In genomic region chr15:44682211-44682610, GRCh38 we compare ENCODE assay signal across 15 cellular contexts. TPM values are rescaled to one million over a fixed set of nuclear protein-coding genes. Genes with fewer than 3 reads are reported as not detected.
DNase-seq lines count a peak whose midpoint lies in the region; ATAC-seq lines count a peak whose summit lies in the region.
"Had no signal": no experiment of that assay in that cellular context is flagged by ENCODE, and none has a peak within 500 bp of the region (broad histone marks: within the 10 kb centered on the region; RNA-seq: fewer than 3 reads in every experiment).

No MANE protein-coding gene starts in this region.

- H3K4me3 Mint-ChIP-seq in activated naive CD4-positive, alpha-beta T cell treated with anti-CD3 and anti-CD28 coated beads for 36 hours: peak overlapping the region; percentile 37
- no peak overlapping the region for H3K4me3 Mint-ChIP-seq in dendritic cell treated with granulocyte-macrophage colony-stimulating factor and Interleukin-4, amounts not matched to agents 40 ng/mL and 50 ng/mL, for 4 days
- peak overlapping the region; percentile 69 to 75 for H3K4me3 Mint-ChIP-seq in stimulated activated naive CD8-positive, alpha-beta T cell treated with anti-CD3 and anti-CD28 coated beads, Interleukin-15, amount 100 ng/mL, for 72 hours

- no peaks in the 10 kb centered on the region for H3K27me3 Mint-ChIP-seq in activated naive CD4-positive, alpha-beta T cell treated with anti-CD3 and anti-CD28 coated beads for 36 hours (ENCODE audit: low read depth)
- peaks cover 4% of the 10 kb centered on the region for H3K27me3 Mint-ChIP-seq in dendritic cell treated with granulocyte-macrophage colony-stimulating factor and Interleukin-4, amounts not matched to agents 40 ng/mL and 50 ng/mL, for 4 days
- no peaks in the 10 kb centered on the region for H3K27me3 Mint-ChIP-seq in stimulated activated naive CD8-positive, alpha-beta T cell treated with anti-CD3 and anti-CD28 coated beads, Interleukin-15, amount 100 ng/mL, for 72 hours

- intact Hi-C loops in activated naive CD4-positive, alpha-beta T cell treated with anti-CD3 and anti-CD28 coated beads for 36 hours (cut with micrococcal nuclease): loop anchor here (2.0 kb wide), 1 partner anchor 15 kb away; no protein-coding TSS in a partner anchor
- intact Hi-C loops in dendritic cell treated with granulocyte-macrophage colony-stimulating factor and Interleukin-4, amounts not matched to agents 40 ng/mL and 50 ng/mL, for 4 days (cut with micrococcal nuclease): no loop called here

- peak overlapping the region; percentile 87 for H3K27ac Mint-ChIP-seq in activated naive CD4-positive, alpha-beta T cell treated with anti-CD3 and anti-CD28 coated beads for 36 hours
- peak overlapping the region; percentile 76 for H3K27ac Mint-ChIP-seq in dendritic cell treated with granulocyte-macrophage colony-stimulating factor and Interleukin-4, amounts not matched to agents 40 ng/mL and 50 ng/mL, for 4 days
- peak overlapping the region; percentile 37 to 92 for H3K27ac Mint-ChIP-seq in stimulated activated naive CD8-positive, alpha-beta T cell treated with anti-CD3 and anti-CD28 coated beads, Interleukin-15, amount 100 ng/mL, for 72 hours

- peaks cover 17% of the 10 kb centered on the region for H3K9me3 Mint-ChIP-seq in activated naive CD4-positive, alpha-beta T cell treated with anti-CD3 and anti-CD28 coated beads for 36 hours
- no peaks in the 10 kb centered on the region for H3K9me3 Mint-ChIP-seq in dendritic cell treated with granulocyte-macrophage colony-stimulating factor and Interleukin-4, amounts not matched to agents 40 ng/mL and 50 ng/mL, for 4 days
- peaks cover 0 to 6% of the 10 kb centered on the region in 2 donors for H3K9me3 Mint-ChIP-seq in stimulated activated naive CD8-positive, alpha-beta T cell treated with anti-CD3 and anti-CD28 coated beads, Interleukin-15, amount 100 ng/mL, for 72 hours

- peaks cover 10% of the 10 kb centered on the region for H3K36me3 Mint-ChIP-seq in activated naive CD4-positive, alpha-beta T cell treated with anti-CD3 and anti-CD28 coated beads for 36 hours (ENCODE audit: low read depth)
- no peaks in the 10 kb centered on the region for H3K36me3 Mint-ChIP-seq in dendritic cell treated with granulocyte-macrophage colony-stimulating factor and Interleukin-4, amounts not matched to agents 40 ng/mL and 50 ng/mL, for 4 days (ENCODE audit: low read depth)

- CTCF ChIA-PET in activated naive CD4-positive, alpha-beta T cell treated with anti-CD3 and anti-CD28 coated beads for 36 hours (lab: Charles Lee): interaction anchor here (1.3 to 5.1 kb wide), 4 partner anchors 14 to 55 kb away, joined by 4 to 29 read pairs (median 14); partner anchors contain the start of genes B2M, PATL2, SPG11 and TRIM69

- DNase-seq in activated naive CD4-positive, alpha-beta T cell treated with anti-CD3 and anti-CD28 coated beads for 36 hours: no peak
- DNase-seq in activated naive CD4-positive, alpha-beta T cell treated with anti-CD3 and anti-CD28 coated beads, Interleukin-2, amount 50 U/mL, for 16 hours: no peak
- DNase-seq in OCI-M1 (lab: John Stamatoyannopoulos, UW) (peak; percentile 22), inferior parietal cortex (ENCODE audit: extremely low spot score) (no peak)
- no peak for DNase-seq in stimulated activated naive CD8-positive, alpha-beta T cell treated with anti-CD3 and anti-CD28 coated beads, Interleukin-15, amount 100 ng/mL, for 72 hours
- DNase-seq: activated gamma-delta T cell; NCI-H1105; ovary; SJCRH30; stimulated activated CD4-positive, alpha-beta T cell treated with anti-CD3 and anti-CD28 coated beads, Interleukin-12 subunit alpha, Interleukin-12 subunit beta, amount 100 ng/mL, for 4 hours had no signal

- ATAC-seq in stimulated activated naive CD8-positive, alpha-beta T cell treated with anti-CD3 and anti-CD28 coated beads, Interleukin-15, amount 100 ng/mL, for 72 hours: peak; percentile 53
- no peak for ATAC-seq in GM19455 (IDR thresholded peaks at IDR 0.05; ENCODE audit: unreplicated experiment)
- no peak for ATAC-seq in GM21526 (IDR thresholded peaks at IDR 0.05; ENCODE audit: low FRiP score, unreplicated experiment)

- H3K4me1 Mint-ChIP-seq in activated naive CD4-positive, alpha-beta T cell treated with anti-CD3 and anti-CD28 coated beads for 36 hours (ENCODE audit: low read depth): peaks cover 80% of the 10 kb centered on the region
- peaks cover 58% of the 10 kb centered on the region for H3K4me1 Mint-ChIP-seq in dendritic cell treated with granulocyte-macrophage colony-stimulating factor and Interleukin-4, amounts not matched to agents 40 ng/mL and 50 ng/mL, for 4 days (ENCODE audit: low read depth)
- H3K4me1 Mint-ChIP-seq in stimulated activated naive CD8-positive, alpha-beta T cell treated with anti-CD3 and anti-CD28 coated beads, Interleukin-15, amount 100 ng/mL, for 72 hours: peaks cover 94% of the 10 kb centered on the region

RNA-seq across cellular contexts. Expression of gene SPG11, which starts 18.7 kb away (rescaled TPM):
- 10 to 100 TPM; 83.2 to 96.4 TPM for total RNA-seq in activated naive CD4-positive, alpha-beta T cell treated with anti-CD3 and anti-CD28 coated beads for 36 hours

RNA-seq across cellular contexts. Expression of gene PATL2, which starts 28.9 kb away (rescaled TPM):
- total RNA-seq in activated naive CD4-positive, alpha-beta T cell treated with anti-CD3 and anti-CD28 coated beads for 36 hours: 1 to 10 TPM; 6.1 to 6.3 TPM
- total RNA-seq: lung microvascular endothelial cell, SJCRH30, vagina had no signal

RNA-seq across cellular contexts. Expression of gene B2M, which starts 29.1 kb away (rescaled TPM):
- total RNA-seq in activated naive CD4-positive, alpha-beta T cell treated with anti-CD3 and anti-CD28 coated beads for 36 hours: 1,000 to 10,000 TPM; 5,387 to 5,703 TPM

RNA-seq across cellular contexts. Expression of gene TRIM69, which starts 54.1 kb away (rescaled TPM):
- 10 to 100 TPM; 40.3 to 42.5 TPM for total RNA-seq in activated naive CD4-positive, alpha-beta T cell treated with anti-CD3 and anti-CD28 coated beads for 36 hours
